12 cellular contexts compared by ENCODE assay signal in genomic region chr15:37682304-37682703, GRCh38.
A peak's percentile ranks its signal among the peaks of the same experiment; 100 is the strongest.
DNase-seq lines count a peak whose midpoint lies in the region; ATAC-seq and TF ChIP-seq lines count a peak whose summit lies in the region.
"Had no signal": no experiment of that assay in that cellular context is flagged by ENCODE, and none has a peak within 500 bp of the region (broad histone marks: within the 10 kb centered on the region; RNA-seq: fewer than 3 reads in every experiment).

No MANE protein-coding gene starts in this region.

- TF ChIP-seq CTCF in LNCAP (IDR thresholded peaks at IDR 0.05) (peak; percentile 12; the same call in 1 of the 2 replicates), chondrocyte (IDR thresholded peaks at IDR 0.05) (peak; percentile 58), suprapubic skin (IDR thresholded peaks at IDR 0.05) (no peak)

- no peak for TF ChIP-seq EP300 in suprapubic skin (IDR thresholded peaks at IDR 0.05)

- H3K56ac ChIP-seq in mesendoderm (ENCODE audit: low read length): no peak overlapping the region

- H3K9me3 Mint-ChIP-seq in chondrocyte (ENCODE audit: low read depth): peaks cover 10% of the 10 kb centered on the region

- no peak overlapping the region for H2AK5ac ChIP-seq in mesendoderm (ENCODE audit: low read length)

- H3K27me3 Mint-ChIP-seq in chondrocyte (ENCODE audit: low read depth) (peaks cover 5% of the 10 kb centered on the region), T-helper 17 cell (no peaks in the 10 kb centered on the region)

- no peak overlapping the region for H2BK5ac ChIP-seq in mesendoderm (ENCODE audit: low read length)

- H3K36me3 Mint-ChIP-seq in chondrocyte (ENCODE audit: low read depth) (no peaks in the 10 kb centered on the region), T-helper 17 cell (ENCODE audit: low read depth) (no peaks in the 10 kb centered on the region)

- H3K4me3 ChIP-seq in mesendoderm (ENCODE audit: low read length): no peak overlapping the region
- no peak overlapping the region for H3K4me3 ChIP-seq in suprapubic skin
- H3K4me3 ChIP-seq: esophagus muscularis mucosa, lung had no signal

- DNase-seq in EH (ENCODE audit: low read depth) (peak; percentile 28), chondrocyte (ENCODE audit: low spot score) (no peak), mesendoderm (peak; percentile 68), T-helper 17 cell (no peak), hepatic stellate cell (ENCODE audit: low spot score) (no peak), GDM1 (lab: John Stamatoyannopoulos, UW) (no peak), suprapubic skin (ENCODE audit: low spot score in 2 of 2) (no peak)
- DNase-seq: aorta, T-helper 2 cell had no signal

- no peak overlapping the region for H2BK15ac ChIP-seq in mesendoderm (replicated peaks; ENCODE audit: low read depth)

- no peak overlapping the region for H3K4me2 ChIP-seq in mesendoderm (ENCODE audit: low read length)

- WGBS in mesendoderm (ENCODE audit: extremely low coverage, insufficient coverage, low lambda C conversion rate): no CpG with 5 or more reads among the region's 4 CpGs
- WGBS in suprapubic skin: 87% methylated on average over 4 of the region's 4 CpGs

- H3K36me3 ChIP-seq in mesendoderm (ENCODE audit: control insufficient read depth, insufficient read depth, low read length) (no peaks in the 10 kb centered on the region), suprapubic skin (no peaks in the 10 kb centered on the region)
- H3K36me3 ChIP-seq: esophagus muscularis mucosa had no signal

- H3K27ac Mint-ChIP-seq in chondrocyte (ENCODE audit: unreplicated experiment) (no peak overlapping the region), T-helper 17 cell (no peak overlapping the region)

- H3K79me1 ChIP-seq in mesendoderm (ENCODE audit: low read length): no peaks in the 10 kb centered on the region

- no peak overlapping the region for H4K5ac ChIP-seq in mesendoderm (ENCODE audit: low read length)

- TF ChIP-seq POLR2A in suprapubic skin (IDR thresholded peaks at IDR 0.05): no peak

- no peak overlapping the region for H3K4me3 Mint-ChIP-seq in chondrocyte (ENCODE audit: unreplicated experiment)
- H3K4me3 Mint-ChIP-seq in T-helper 17 cell: no peak overlapping the region

- H3K27me3 ChIP-seq in mesendoderm (ENCODE audit: insufficient read depth, low read length, poor library complexity) (no peaks in the 10 kb centered on the region), suprapubic skin (no peaks in the 10 kb centered on the region)
- H3K27me3 ChIP-seq: esophagus muscularis mucosa had no signal

- H3K18ac ChIP-seq in mesendoderm (ENCODE audit: low read length): no peak overlapping the region

- no peak overlapping the region for H3K4ac ChIP-seq in mesendoderm (ENCODE audit: low read depth, low read length)

- H4K8ac ChIP-seq in mesendoderm (ENCODE audit: low read depth, low read length): no peak overlapping the region

- no peaks in the 10 kb centered on the region for H3K4me1 Mint-ChIP-seq in chondrocyte (ENCODE audit: low read depth)
- H3K4me1 Mint-ChIP-seq in T-helper 17 cell: no peaks in the 10 kb centered on the region

- H3K9ac ChIP-seq in mesendoderm (ENCODE audit: low read length): no peak overlapping the region

- H3K23ac ChIP-seq in mesendoderm (ENCODE audit: low read length): no peak overlapping the region

- no peaks in the 10 kb centered on the region for H3K9me3 ChIP-seq in T-helper 17 cell (ENCODE audit: control insufficient read depth, low read length, poor library complexity, severe bottlenecking)
- no peaks in the 10 kb centered on the region for H3K9me3 ChIP-seq in suprapubic skin
- H3K9me3 ChIP-seq: esophagus muscularis mucosa had no signal

- H3K4me1 ChIP-seq in mesendoderm (ENCODE audit: control insufficient read depth, low read depth, low read length): no peaks in the 10 kb centered on the region
- no peaks in the 10 kb centered on the region for H3K4me1 ChIP-seq in suprapubic skin
- H3K4me1 ChIP-seq: esophagus muscularis mucosa had no signal

- ATAC-seq in T-helper 17 cell: no peak

- H3K27ac ChIP-seq in mesendoderm (ENCODE audit: low read depth, low read length): no peak overlapping the region
- H3K27ac ChIP-seq in suprapubic skin: no peak overlapping the region
- H3K27ac ChIP-seq: esophagus muscularis mucosa had no signal

- no peak overlapping the region for H2BK120ac ChIP-seq in mesendoderm (ENCODE audit: low read depth, low read length)

- H3K79me2 ChIP-seq in mesendoderm (ENCODE audit: control insufficient read depth, insufficient read depth, low read length): no peaks in the 10 kb centered on the region

Comparison
In these comparisons a context has a peak if more than half of its experiments do, and no peak if none do; other contexts are left out.
1. DNase-seq: peak in EH (single experiment) and mesendoderm (single experiment); none in chondrocyte (single experiment), T-helper 17 cell (0 of 3), hepatic stellate cell (single experiment), GDM1 (single experiment) and suprapubic skin (0 of 2).
2. CTCF ChIP-seq: peak in LNCAP (single experiment) and chondrocyte (single experiment); none in suprapubic skin (0 of 2).